ENCODE assay signal across 8 cellular contexts in the genomic region with DNA sequence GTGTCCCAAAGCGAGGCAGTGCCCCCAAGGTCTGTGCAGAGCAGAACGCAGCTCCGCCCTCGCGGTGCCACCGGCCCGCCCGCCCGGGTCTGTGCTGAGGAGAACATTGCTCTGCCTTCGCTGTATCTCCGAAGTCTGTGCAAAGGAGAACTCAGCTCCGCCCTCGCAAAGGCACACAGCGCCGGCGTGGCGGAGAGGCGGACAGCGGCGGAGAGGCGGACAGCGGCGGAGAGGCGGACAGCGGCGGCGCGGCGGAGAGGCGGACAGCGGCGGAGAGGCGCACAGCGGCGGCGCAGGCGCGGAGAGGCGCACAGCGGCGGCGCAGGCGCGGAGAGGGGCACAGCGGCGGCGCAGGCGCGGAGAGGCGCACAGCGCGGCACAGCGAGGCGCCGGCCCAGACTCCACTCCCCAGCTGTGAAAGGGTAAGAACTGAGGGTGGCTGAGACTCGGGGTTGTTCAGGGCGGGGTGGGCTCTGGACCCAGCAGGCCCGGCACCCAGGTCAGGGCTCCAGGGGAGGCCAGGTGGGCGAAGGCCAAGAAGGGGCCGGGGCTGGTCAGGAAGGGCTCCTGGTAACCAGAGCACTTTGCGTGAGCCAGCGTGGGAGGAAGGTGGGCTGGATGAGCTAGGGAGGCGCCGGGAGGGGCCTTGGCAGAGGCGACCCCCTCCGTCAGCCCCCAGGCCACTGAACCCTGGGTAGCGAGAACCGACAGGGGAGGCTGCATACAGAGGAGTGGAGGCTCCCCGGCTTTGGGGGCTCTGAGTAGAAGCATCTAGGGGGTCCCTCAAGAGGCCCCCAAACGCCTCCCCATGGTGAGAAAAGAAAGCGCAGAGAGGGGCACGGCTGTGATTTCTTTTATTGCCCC. TPM values are rescaled to one million over a fixed set of nuclear protein-coding genes. Genes with fewer than 3 reads are reported as not detected.
A peak's percentile ranks its signal among the peaks of the same experiment; 100 is the strongest.
DNase-seq lines count a peak whose midpoint lies in the region; ATAC-seq and TF ChIP-seq lines count a peak whose summit lies in the region.
"Not testable (repeated sequence)": the region's sequence is repeated elsewhere in the genome, so short reads cannot be mapped to it uniquely, and the experiment has no call there.

No MANE protein-coding gene starts in this region.

- H3K27me3 ChIP-seq in AG04450 (ENCODE audit: control insufficient read depth, insufficient read depth, low read length); ectodermal cell (ENCODE audit: control insufficient read depth, insufficient read depth, low read length, poor library complexity, severe bottlenecking): not testable (repeated sequence)

- CTCF ChIA-PET in AG04450 (lab: Charles Lee) = interaction anchor here (0.6 kb wide), 1 partner anchor 82 kb away, joined by 6 read pairs; no protein-coding TSS in a partner anchor

- ATAC-seq in HG03565 (IDR thresholded peaks at IDR 0.05; ENCODE audit: unreplicated experiment) = peak; percentile 79

- not testable (repeated sequence) for H3K4me1 ChIP-seq in ectodermal cell (ENCODE audit: control insufficient read depth, insufficient read depth, low read length)

- H3K9me3 ChIP-seq in AG04450 (ENCODE audit: control insufficient read depth, insufficient read depth, low read length); ectodermal cell (ENCODE audit: control insufficient read depth, low read length): not testable (repeated sequence)

- POLR2A ChIA-PET in AG04450 (lab: Yijun Ruan, JAX) = not testable (repeated sequence)

- peak; percentile 46 for TF ChIP-seq CTCF in AG04450 (IDR thresholded peaks at IDR 0.05; ENCODE audit: low read depth, low read length)
- TF ChIP-seq CTCF in lower leg skin (IDR thresholded peaks at IDR 0.05) = not testable (repeated sequence)

- DNase-seq in AG04450 (ENCODE audit: low read depth, low spot score); lower leg skin (ENCODE audit: low spot score in 2 of 2): not testable (repeated sequence)
- DNase-seq in NOMO-1 treated with dmso at 0.1 percent for 144 hours (lab: John Stamatoyannopoulos, UW; ENCODE audit: unreplicated experiment) = peak; percentile 49
- peak; percentile 90 for DNase-seq in activated CD8-positive, alpha-beta memory T cell treated with anti-CD3 and anti-CD28 coated beads for 24 hours
- peak; percentile 63 to 75 for DNase-seq in stimulated activated CD4-positive, alpha-beta T cell treated with anti-CD3 and anti-CD28 coated beads, Interleukin-1b, Interleukin-23, amount 100 ng/mL, for 4 hours (ENCODE audit: low read depth in 2 of 2)

- intact Hi-C loops in lower leg skin (cut with DNase I; ENCODE audit: low total_unique reads) = not testable (repeated sequence)

- H3K27ac ChIP-seq in AG04450 (ENCODE audit: low read depth, low read length) (peak overlapping the region; percentile 11), ectodermal cell (ENCODE audit: insufficient read depth, low read depth, low read length, poor library complexity, severe bottlenecking) (peak overlapping the region; percentile 36)

- 1% methylated on average over 68 to 72 of the region's 72 CpGs for WGBS in ectodermal cell, 2 experiments
- 0 to 1% methylated on average over 56 to 68 of the region's 72 CpGs for WGBS in lower leg skin, 2 donors

- H3K36me3 ChIP-seq in ectodermal cell (ENCODE audit: control insufficient read depth, insufficient read depth, low read length) = not testable (repeated sequence)

- H3K4me3 ChIP-seq in AG04450 (ENCODE audit: low read depth, low read length) (peak overlapping the region; percentile 72), ectodermal cell (ENCODE audit: insufficient read depth, low read depth, low read length) (peak overlapping the region; percentile 70), lower leg skin (ENCODE audit: low read depth, poor library complexity, severe bottlenecking) (peak overlapping the region; percentile 94)

- TF ChIP-seq POLR2A in GM19099 (IDR thresholded peaks at IDR 0.05; ENCODE audit: extremely low read depth, insufficient read length, low read depth) = peak; percentile 47
- TF ChIP-seq POLR2A in lower leg skin (IDR thresholded peaks at IDR 0.05) = not testable (repeated sequence)

RNA-seq across cellular contexts. Expression of gene VPREB1, which starts 53.4 kb away (rescaled TPM):
- not detected in 2 replicates for polyA plus RNA-seq in AG04450 (2011; rRNA removed)
- not detected in 2 replicates for polyA minus RNA-seq in AG04450 (2011; rRNA and poly(A)+ RNA removed)
- not detected for polyA plus RNA-seq in ectodermal cell (2013, experiment 1 of 4)
- polyA plus RNA-seq in ectodermal cell (2013, experiment 2 of 4) = not detected
- not detected for polyA plus RNA-seq in ectodermal cell (2013, experiment 3 of 4)
- not detected for polyA plus RNA-seq in ectodermal cell (2013, experiment 4 of 4)
- not detected for total RNA-seq in lower leg skin
